Comparison of ENCODE assay signal across 10 cellular contexts in genomic region chr2:201259216-201259615, GRCh38. TPM values are rescaled to one million over a fixed set of nuclear protein-coding genes. Genes with fewer than 3 reads are reported as not detected.
A peak's percentile ranks its signal among the peaks of the same experiment; 100 is the strongest.
DNase-seq lines count a peak whose midpoint lies in the region; ATAC-seq and TF ChIP-seq lines count a peak whose summit lies in the region.
"Had no signal": no experiment of that assay in that cellular context is flagged by ENCODE, and none has a peak within 500 bp of the region (broad histone marks: within the 10 kb centered on the region; RNA-seq: fewer than 3 reads in every experiment).

No MANE protein-coding gene starts in this region.

- H3K27ac ChIP-seq in CD4-positive, CD25-positive, alpha-beta regulatory T cell (ENCODE audit: insufficient read depth, low read length, poor library complexity, severe bottlenecking) = peak overlapping the region; percentile 98
- peak overlapping the region; percentile 96 for H3K27ac ChIP-seq in MM.1S (ENCODE audit: low read length)
- H3K27ac ChIP-seq in mammary epithelial cell (ENCODE audit: insufficient read depth, low read depth, low read length) = peak overlapping the region; percentile 96

- CTCF ChIA-PET in mammary epithelial cell (lab: Charles Lee; ENCODE audit: low non-redundant PET) = no interaction called here

- no peaks in the 10 kb centered on the region for H3K9me3 Mint-ChIP-seq in CD4-positive, CD25-positive, alpha-beta regulatory T cell
- no peaks in the 10 kb centered on the region for H3K9me3 Mint-ChIP-seq in natural killer cell

- H3K9me3 ChIP-seq in CD4-positive, CD25-positive, alpha-beta regulatory T cell (ENCODE audit: control insufficient read depth in 2 of 2, low read length in 2 of 2) = no peaks in the 10 kb centered on the region
- H3K9me3 ChIP-seq in MM.1S (replicated peaks; ENCODE audit: insufficient read depth, low read length) = no peaks in the 10 kb centered on the region
- no peaks in the 10 kb centered on the region for H3K9me3 ChIP-seq in mammary epithelial cell (replicated peaks; ENCODE audit: insufficient read depth, low read length)

- H3K36me3 ChIP-seq in CD4-positive, CD25-positive, alpha-beta regulatory T cell (ENCODE audit: control insufficient read depth, insufficient read depth, low read length) = no peaks in the 10 kb centered on the region
- H3K36me3 ChIP-seq in MM.1S (replicated peaks; ENCODE audit: insufficient read depth, low read length) (no peaks in the 10 kb centered on the region), mammary epithelial cell (ENCODE audit: insufficient read depth, low read length) (no peaks in the 10 kb centered on the region)

- no peak for ATAC-seq in CD4-positive, CD25-positive, alpha-beta regulatory T cell (ENCODE audit: low read depth in 2 of 2)
- ATAC-seq in natural killer cell = no peak
- ATAC-seq in HG03571 (IDR thresholded peaks at IDR 0.05; ENCODE audit: unreplicated experiment) = no peak

- in situ Hi-C loops in mammary epithelial cell (cut with MboI; ENCODE audit: low sequenced_read_pairs in 2 of 2) = no loop called here

- H3K79me2 ChIP-seq in MM.1S (ENCODE audit: low read length) (peaks cover 74% of the 10 kb centered on the region), mammary epithelial cell (ENCODE audit: insufficient read depth, low read length) (peaks cover 37% of the 10 kb centered on the region)

- H3K27me3 Mint-ChIP-seq in CD4-positive, CD25-positive, alpha-beta regulatory T cell = peaks cover 9% of the 10 kb centered on the region
- no peaks in the 10 kb centered on the region for H3K27me3 Mint-ChIP-seq in natural killer cell (ENCODE audit: low read depth in 2 of 2)

- peak overlapping the region; percentile 88 to 100 (median 92) for H3K4me3 Mint-ChIP-seq in CD4-positive, CD25-positive, alpha-beta regulatory T cell
- peak overlapping the region; percentile 94 for H3K4me3 Mint-ChIP-seq in natural killer cell

- dilution Hi-C loops in mammary epithelial cell (cut with HindIII; ENCODE audit: low sequenced_read_pairs) = loop anchor here (5.0 kb wide), 1 partner anchor 103 kb away; no protein-coding TSS in a partner anchor

- H3K36me3 Mint-ChIP-seq in CD4-positive, CD25-positive, alpha-beta regulatory T cell = peaks cover 18% of the 10 kb centered on the region
- no peaks in the 10 kb centered on the region for H3K36me3 Mint-ChIP-seq in natural killer cell

- no peak for DNase-seq in CD4-positive, CD25-positive, alpha-beta regulatory T cell
- DNase-seq in MM.1S (no peak), mammary epithelial cell (no peak), natural killer cell (no peak), DMS 273 (lab: John Stamatoyannopoulos, UW; ENCODE audit: unreplicated experiment) (no peak), hepatic stellate cell (ENCODE audit: low spot score) (no peak)
- DNase-seq in effector CD8-positive, alpha-beta T cell (lab: John Stamatoyannopoulos, UW) = no peak
- DNase-seq: activated CD4-positive, alpha-beta T cell treated with anti-CD3 and anti-CD28 coated beads for 48 hours; NCI-H187 had no signal

- peaks cover 9% of the 10 kb centered on the region; the same call in 1 of the 2 replicates for H4K20me1 ChIP-seq in MM.1S (ENCODE audit: insufficient read depth, low read length)
- H4K20me1 ChIP-seq in mammary epithelial cell (ENCODE audit: insufficient read depth, low read length) = no peaks in the 10 kb centered on the region

- H3F3A ChIP-seq in MM.1S (ENCODE audit: insufficient read depth, low read length) = peaks cover 81% of the 10 kb centered on the region

- H3K9ac ChIP-seq in MM.1S (ENCODE audit: low read length) (peak overlapping the region; percentile 95), mammary epithelial cell (ENCODE audit: insufficient read depth, low read length) (no peak overlapping the region)

- no peak for TF ChIP-seq CTCF in MM.1S (IDR thresholded peaks at IDR 0.05; ENCODE audit: low read length)
- TF ChIP-seq CTCF in mammary epithelial cell (conservative IDR thresholded peaks at IDR 0.05 in 1 of 2, IDR thresholded peaks at IDR 0.05 in 1 of 2; ENCODE audit: extremely low read depth in 1 of 2, insufficient read depth in 1 of 2, low read depth in 1 of 2, low read length in 2 of 2) = no peak
- TF ChIP-seq CTCF in natural killer cell (IDR thresholded peaks at IDR 0.05) = no peak

- BruUV-seq in mammary epithelial cell (replicated peaks; lab: Mats Ljungman, UMichigan) = no TSS peak

- H2AFZ ChIP-seq in MM.1S (ENCODE audit: low read length) (no peak overlapping the region), mammary epithelial cell (ENCODE audit: low read depth, low read length) (no peak overlapping the region)

- peak overlapping the region; percentile 100 for H3K4me3 ChIP-seq in CD4-positive, CD25-positive, alpha-beta regulatory T cell (ENCODE audit: low read depth, low read length)
- peak overlapping the region; percentile 81 for H3K4me3 ChIP-seq in MM.1S (ENCODE audit: low read length)
- H3K4me3 ChIP-seq in mammary epithelial cell (replicated peaks in 1 of 3; ENCODE audit: insufficient read depth in 1 of 3, low read depth in 2 of 3, low read length in 3 of 3) = peak overlapping the region; percentile 50 to 57 (median 54)

- 73% methylated on average over 5 of the region's 5 CpGs for WGBS in mammary epithelial cell (ENCODE audit: low coverage, missing lambda C conversion rate)

- H3K9me2 ChIP-seq in MM.1S (replicated peaks; ENCODE audit: insufficient read depth, low read length) = no peaks in the 10 kb centered on the region

- H3K27me3 ChIP-seq in CD4-positive, CD25-positive, alpha-beta regulatory T cell (ENCODE audit: control insufficient read depth, insufficient read depth, low read length) = no peaks in the 10 kb centered on the region
- H3K27me3 ChIP-seq in MM.1S (replicated peaks; ENCODE audit: insufficient read depth, low read length) (no peaks in the 10 kb centered on the region), mammary epithelial cell (ENCODE audit: insufficient read depth, low read length) (no peaks in the 10 kb centered on the region)

- peaks cover 85% of the 10 kb centered on the region for H3K4me1 ChIP-seq in CD4-positive, CD25-positive, alpha-beta regulatory T cell (ENCODE audit: control insufficient read depth, insufficient read depth, low read length, poor library complexity, severe bottlenecking)
- H3K4me1 ChIP-seq in MM.1S (ENCODE audit: low read length) (peaks cover 36% of the 10 kb centered on the region), mammary epithelial cell (ENCODE audit: insufficient read depth, low read length) (peaks cover 24% of the 10 kb centered on the region)

- intact Hi-C loops in mammary epithelial cell (cut with micrococcal nuclease) = no loop called here
- intact Hi-C loops in natural killer cell (cut with micrococcal nuclease) = loop anchor here (5.0 kb wide), 1 partner anchor 372 kb away; the partner anchor contains the start of genes NIF3L1 and PPIL3

- H3K4me2 ChIP-seq in MM.1S (ENCODE audit: low read depth, low read length) (peak overlapping the region; percentile 80), mammary epithelial cell (ENCODE audit: insufficient read depth, low read depth, low read length) (peak overlapping the region; percentile 85)

- H3K4me1 Mint-ChIP-seq in CD4-positive, CD25-positive, alpha-beta regulatory T cell = peaks cover 14 to 79% (median 49%) of the 10 kb centered on the region in 4 donors
- H3K4me1 Mint-ChIP-seq in natural killer cell = peaks cover 70 to 83% of the 10 kb centered on the region in 2 donors

- H3K27ac Mint-ChIP-seq in CD4-positive, CD25-positive, alpha-beta regulatory T cell = peak overlapping the region; percentile 66 to 98 (median 86)
- peak overlapping the region; percentile 100 for H3K27ac Mint-ChIP-seq in natural killer cell

RNA-seq across cellular contexts. Expression of gene CASP8, which starts 1.1 kb away (rescaled TPM):
- total RNA-seq in CD4-positive, CD25-positive, alpha-beta regulatory T cell = 254 TPM
- 100 to 1,000 TPM in 1 of 4 donors, 10 to 100 TPM in 3; 63.8 to 112 (median 94.1) TPM for polyA plus RNA-seq in CD4-positive, CD25-positive, alpha-beta regulatory T cell
- total RNA-seq in mammary epithelial cell (10 to 100 TPM; 17.7 to 25.5 TPM), natural killer cell (100 to 1,000 TPM; 218 to 404 (median 347) TPM)
- polyA plus RNA-seq in mammary epithelial cell = 11.6 TPM
- 5.7 TPM for polyA minus RNA-seq in mammary epithelial cell
